Comparison of ENCODE assay signal across 8 cellular contexts in genomic region chr10:101817542-101818118, GRCh38. TPM values are rescaled to one million over a fixed set of nuclear protein-coding genes. Genes with fewer than 3 reads are reported as not detected.
DNase-seq lines count a peak whose midpoint lies in the region; ATAC-seq, FAIRE-seq and TF ChIP-seq lines count a peak whose summit lies in the region.

No MANE protein-coding gene starts in this region.

- H3K4me2 ChIP-seq in keratinocyte (ENCODE audit: control insufficient read depth, extremely low read depth, insufficient read depth, low read depth, low read length): peak overlapping the region; percentile 88

- peak; percentile 81 for FAIRE-seq in keratinocyte (lab: Jason Lieb, UNC)
- FAIRE-seq in small intestine (lab: Jason Lieb, UNC): no peak

- H3K36me3 ChIP-seq in keratinocyte (ENCODE audit: control insufficient read depth in 2 of 2, extremely low read depth in 1 of 2, insufficient read depth in 2 of 2, low read length in 2 of 2) (peaks cover 0 to 2% of the 10 kb centered on the region in 2 experiments), small intestine (ENCODE audit: control insufficient read depth in 2 of 2, insufficient read depth in 2 of 2, low read length in 2 of 2) (no peaks in the 10 kb centered on the region)

- H4K20me1 ChIP-seq in keratinocyte (ENCODE audit: control insufficient read depth, extremely low read depth, insufficient read depth, low read length): peaks cover 25% of the 10 kb centered on the region

- H3K9me3 ChIP-seq in keratinocyte (ENCODE audit: control insufficient read depth, low read depth, low read length) (no peaks in the 10 kb centered on the region), small intestine (ENCODE audit: control insufficient read depth, low read depth) (no peaks in the 10 kb centered on the region)

- H2AFZ ChIP-seq in keratinocyte (ENCODE audit: control insufficient read depth, low read length): no peak overlapping the region

- dilution Hi-C loops in keratinocyte (cut with MboI; ENCODE audit: extremely low pct_ligation_motif_present, low sequenced_read_pairs): no loop called here

- peak overlapping the region; percentile 97 for H3K27ac ChIP-seq in keratinocyte (ENCODE audit: control insufficient read depth, insufficient read depth, low read length)
- peak overlapping the region; percentile 79 to 98 for H3K27ac ChIP-seq in small intestine (ENCODE audit: low read depth in 1 of 2, low read length in 1 of 2)

- H3K27me3 ChIP-seq in keratinocyte (ENCODE audit: control insufficient read depth, extremely low read depth, insufficient read depth, low read length) (no peaks in the 10 kb centered on the region), small intestine (ENCODE audit: control insufficient read depth in 2 of 2, insufficient read depth in 2 of 2, low read length in 2 of 2) (no peaks in the 10 kb centered on the region)

- DNase-seq in NCI-H748 (lab: John Stamatoyannopoulos, UW; ENCODE audit: unreplicated experiment) (peak; percentile 25), NCI-H748 treated with DMSO at 0.1 percent for 48 hours (lab: John Stamatoyannopoulos, UW) (no peak), cerebellar cortex (ENCODE audit: low spot score) (peak; percentile 80), keratinocyte (ENCODE audit: low read depth, low spot score) (peak; percentile 62), small intestine (peak; percentile 89)
- no peak for DNase-seq in central memory CD4-positive, alpha-beta T cell

- peak overlapping the region; percentile 97 for H3K9ac ChIP-seq in keratinocyte (ENCODE audit: control insufficient read depth, extremely low read depth, insufficient read depth, low read length)

- TF ChIP-seq CTCF in keratinocyte (optimal IDR thresholded peaks at IDR 0.05 in 1 of 3, IDR thresholded peaks at IDR 0.05 in 1 of 3, conservative IDR thresholded peaks at IDR 0.05 in 1 of 3; ENCODE audit: extremely low read depth in 1 of 3, insufficient read depth in 2 of 3, low read length in 3 of 3): no peak

- WGBS in small intestine, 3 donors: 0% methylated on average over 26 to 41 of the region's 41 CpGs

- peaks cover 22% of the 10 kb centered on the region for H3K4me1 ChIP-seq in keratinocyte (ENCODE audit: control insufficient read depth, extremely low read depth, insufficient read depth, low read length)
- peaks cover 3 to 5% of the 10 kb centered on the region in 2 donors for H3K4me1 ChIP-seq in small intestine (ENCODE audit: control insufficient read depth in 2 of 2, insufficient read depth in 1 of 2, low read depth in 1 of 2, low read length in 1 of 2)

- peaks cover 56% of the 10 kb centered on the region for H3K79me2 ChIP-seq in keratinocyte (ENCODE audit: control insufficient read depth, insufficient read depth, low read length)

- peak overlapping the region; percentile 83 to 92 (median 90) for H3K4me3 ChIP-seq in keratinocyte (ENCODE audit: control insufficient read depth in 2 of 3, extremely low read depth in 1 of 3, insufficient read depth in 2 of 3, low read depth in 1 of 3, low read length in 3 of 3)
- H3K4me3 ChIP-seq in small intestine (ENCODE audit: low read depth in 1 of 2, low read length in 2 of 2): peak overlapping the region; percentile 84 to 99

- peaks cover 2% of the 10 kb centered on the region for H3K9me1 ChIP-seq in keratinocyte (ENCODE audit: control insufficient read depth, extremely low read depth, insufficient read depth, low read length)

- ATAC-seq in HG03280 (IDR thresholded peaks at IDR 0.05; ENCODE audit: unreplicated experiment): peak; percentile 9
- ATAC-seq in SK-N-SH treated with all-trans-retinoic acid at 6 μM for 48 hours: peak; percentile 77

TF ChIP-seq in SK-N-SH treated with all-trans-retinoic acid at 6 μM for 48 hours, 23 proteins besides CTCF, POLR2A, EP300 and RAD21 (continues in another document):
- TF ChIP-seq OSR1 (CRISPR knock-in tag; IDR thresholded peaks at IDR 0.05) (no peak), RARB (CRISPR knock-in tag; IDR thresholded peaks at IDR 0.05) (no peak), TSHZ2 (CRISPR knock-in tag; IDR thresholded peaks at IDR 0.05) (no peak), GLIS3 (CRISPR knock-in tag; IDR thresholded peaks at IDR 0.05) (no peak), ZFP30 (CRISPR knock-in tag; IDR thresholded peaks at IDR 0.05) (no peak), PATZ1 (CRISPR knock-in tag; IDR thresholded peaks at IDR 0.05; ENCODE audit: borderline replicate concordance) (no peak), ISL1 (CRISPR knock-in tag; IDR thresholded peaks at IDR 0.05) (no peak)

RNA-seq across cellular contexts. Expression of gene OGA, which starts 0.6 kb away (rescaled TPM):
- polyA plus RNA-seq in keratinocyte: 47.0 to 104 TPM (median 67.2 TPM) in 3 replicates
- 140 TPM for polyA plus RNA-seq in keratinocyte (2011; ENCODE audit: low read depth)
- 24.2 and 48.7 TPM in 2 replicates for polyA plus RNA-seq in keratinocyte (2011; cell fraction: cytosol; rRNA removed)
- polyA plus RNA-seq in keratinocyte (2011; cell fraction: nucleus; rRNA removed): 172 and 208 TPM in 2 replicates
- 60.5 and 103 TPM in 2 replicates for polyA plus RNA-seq in keratinocyte (2012; ENCODE audit: low replicate concordance)
- polyA minus RNA-seq in keratinocyte: 41.9 to 134 TPM (median 45.3 TPM) in 3 replicates
- polyA minus RNA-seq in keratinocyte (2011; cell fraction: cytosol; rRNA and poly(A)+ RNA removed): 31.8 TPM
- 83.5 and 158 TPM in 2 replicates for polyA minus RNA-seq in keratinocyte (2011; cell fraction: nucleus; rRNA and poly(A)+ RNA removed)
- 10 to 100 TPM; 26.5 to 34.0 (median 28.5) TPM for polyA plus RNA-seq in small intestine

RNA-seq across cellular contexts. Expression of gene KCNIP2, which starts 26.0 kb away (rescaled TPM):
- polyA plus RNA-seq in keratinocyte (0.17 to 0.71 TPM (median 0.41 TPM) in 3 replicates), small intestine (1 to 10 TPM; 2.5 to 3.6 (median 3.2) TPM)
- polyA plus RNA-seq in keratinocyte (2011; ENCODE audit: low read depth): 0.89 TPM
- polyA plus RNA-seq in keratinocyte (2011; cell fraction: cytosol; rRNA removed): not detected in 2 replicates
- polyA plus RNA-seq in keratinocyte (2011; cell fraction: nucleus; rRNA removed): 2.4 and 3.6 TPM in 2 replicates
- 0.23 and 0.66 TPM in 2 replicates for polyA plus RNA-seq in keratinocyte (2012; ENCODE audit: low replicate concordance)
- 0.49 to 1.6 TPM (median 1.4 TPM) in 3 replicates for polyA minus RNA-seq in keratinocyte
- polyA minus RNA-seq in keratinocyte (2011; cell fraction: cytosol; rRNA and poly(A)+ RNA removed): not detected
- polyA minus RNA-seq in keratinocyte (2011; cell fraction: nucleus; rRNA and poly(A)+ RNA removed): 1.8 and 7.7 TPM in 2 replicates

RNA-seq across cellular contexts. Expression of gene NPM3, which starts 34.4 kb away (rescaled TPM):
- polyA plus RNA-seq in keratinocyte (71.6 to 87.7 TPM (median 77.2 TPM) in 3 replicates), small intestine (10 to 100 TPM in 2 of 3 donors, 1 to 10 TPM in 1; 2.5 to 49.8 (median 14.9) TPM)
- polyA plus RNA-seq in keratinocyte (2011; ENCODE audit: low read depth): 36.5 TPM
- polyA plus RNA-seq in keratinocyte (2011; cell fraction: cytosol; rRNA removed): 55.9 and 96.8 TPM in 2 replicates
- polyA plus RNA-seq in keratinocyte (2011; cell fraction: nucleus; rRNA removed): 35.1 and 50.2 TPM in 2 replicates
- 61.6 and 114 TPM in 2 replicates for polyA plus RNA-seq in keratinocyte (2012; ENCODE audit: low replicate concordance)
- polyA minus RNA-seq in keratinocyte: 53.6 to 89.6 TPM (median 55.0 TPM) in 3 replicates
- 35.5 TPM for polyA minus RNA-seq in keratinocyte (2011; cell fraction: cytosol; rRNA and poly(A)+ RNA removed)
- polyA minus RNA-seq in keratinocyte (2011; cell fraction: nucleus; rRNA and poly(A)+ RNA removed): 7.4 and 10.2 TPM in 2 replicates

RNA-seq across cellular contexts. Expression of gene FGF8, which starts 41.7 kb away (rescaled TPM):
- polyA plus RNA-seq in keratinocyte (not detected in 3 replicates), small intestine (under 1 TPM in 1 of 3 donors, not detected in 2; 0.12 TPM)
- 0.46 TPM for polyA plus RNA-seq in keratinocyte (2011; ENCODE audit: low read depth)
- polyA plus RNA-seq in keratinocyte (2011; cell fraction: cytosol; rRNA removed): not detected in 2 replicates
- polyA plus RNA-seq in keratinocyte (2011; cell fraction: nucleus; rRNA removed): 0.55 TPM in 1 of 2 replicates, not detected in the other
- 0.44 TPM in 1 of 2 replicates, not detected in the other for polyA plus RNA-seq in keratinocyte (2012; ENCODE audit: low replicate concordance)
- polyA minus RNA-seq in keratinocyte: not detected in 3 replicates
- polyA minus RNA-seq in keratinocyte (2011; cell fraction: cytosol; rRNA and poly(A)+ RNA removed): not detected
- not detected in 2 replicates for polyA minus RNA-seq in keratinocyte (2011; cell fraction: nucleus; rRNA and poly(A)+ RNA removed)

Comparison
In these comparisons a context has a peak if more than half of its experiments do, and no peak if none do; other contexts are left out.
1. DNase-seq: peak in NCI-H748 (single experiment), cerebellar cortex (single experiment), keratinocyte (single experiment) and small intestine (single experiment); none in NCI-H748 treated with DMSO at 0.1 percent for 48 hours (single experiment) and central memory CD4-positive, alpha-beta T cell (single experiment).